Comparison of ENCODE assay signal across 7 cellular contexts in the genomic region with DNA sequence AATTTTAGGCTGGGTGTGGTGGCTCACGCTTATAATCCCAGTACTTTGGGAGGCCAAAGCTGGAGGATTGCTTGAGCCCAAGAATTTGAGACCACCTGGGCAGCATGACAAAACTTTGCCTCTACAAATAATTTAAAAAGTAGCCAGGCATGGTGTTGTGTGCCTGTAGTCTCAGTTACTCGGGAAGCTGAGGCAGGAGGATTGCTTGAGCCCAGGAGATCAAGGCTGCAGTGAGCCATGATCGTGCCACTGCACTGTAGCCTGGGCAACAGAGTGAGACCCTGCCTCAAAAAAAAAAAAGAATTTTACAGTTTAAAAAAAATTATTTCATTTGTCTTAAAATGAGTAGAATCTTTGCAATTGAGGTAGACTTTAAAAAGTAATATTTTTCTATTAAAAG.
DNase-seq lines count a peak whose midpoint lies in the region; ATAC-seq, FAIRE-seq and TF ChIP-seq lines count a peak whose summit lies in the region.
"Not testable (repeated sequence)": the region's sequence is repeated elsewhere in the genome, so short reads cannot be mapped to it uniquely, and the experiment has no call there.

No MANE protein-coding gene starts in this region.

- H3K4me3 ChIP-seq in K562; HepG2 (replicated peaks in 1 of 3; ENCODE audit: insufficient read depth in 1 of 3, low read depth in 2 of 3, low read length in 3 of 3): not testable (repeated sequence)

- in situ Hi-C loops in K562 (cut with MboI); HepG2 (cut with HindIII; ENCODE audit: extremely low pct_ligation_motif_present, low pct_unique_long_range_greater_than_20kb): not testable (repeated sequence)

- H3K36me3 Mint-ChIP-seq in HFFc6 (ENCODE audit: low read depth) (peaks cover 19% of the 10 kb centered on the region), nephron progenitor cell (ENCODE audit: low read depth) (peaks cover 28% of the 10 kb centered on the region)
- H3K36me3 Mint-ChIP-seq in WTC11 = not testable (repeated sequence)
- peaks cover 13% of the 10 kb centered on the region for H3K36me3 Mint-ChIP-seq in activated CD4-positive, alpha-beta T cell treated with anti-CD3 and anti-CD28 coated beads, Interleukin-2, amount 10 ng/mL, durations not matched to agents 24 days and 14 days (ENCODE audit: low read depth)

- not testable (repeated sequence) for H4K20me1 ChIP-seq in K562 (replicated peaks; ENCODE audit: control insufficient read depth, insufficient read depth, low read length); HepG2 (ENCODE audit: insufficient read depth, low read length)

- not testable (repeated sequence) for TF ChIP-seq EP300 in K562 (IDR thresholded peaks at IDR 0.05; ENCODE audit: low read length); HepG2 (IDR thresholded peaks at IDR 0.05; ENCODE audit: low read depth in 2 of 2, low read length in 2 of 2); HepG2 (CRISPR knock-in tag; IDR thresholded peaks at IDR 0.05; ENCODE audit: borderline replicate concordance)

- H2AFZ ChIP-seq in K562 (ENCODE audit: low read depth, low read length); HepG2 (ENCODE audit: low read length): not testable (repeated sequence)

- BruUV-seq in K562 (replicated peaks; lab: Mats Ljungman, UMichigan); HepG2 (replicated peaks; lab: Mats Ljungman, UMichigan): not testable (repeated sequence)

- WGBS in K562 (ENCODE audit: insufficient coverage, low coverage, missing lambda C conversion rate) = 92% methylated on average over 3 of the region's 3 CpGs
- 93% methylated on average over 3 of the region's 3 CpGs for WGBS in HepG2 (ENCODE audit: low lambda C conversion rate)

- not testable (repeated sequence) for TF ChIP-seq POLR2A in GM12892 (IDR thresholded peaks at IDR 0.05; ENCODE audit: low read depth, low read length); K562 (conservative IDR thresholded peaks at IDR 0.05); HepG2 (IDR thresholded peaks at IDR 0.05; ENCODE audit: insufficient read depth in 1 of 2, low read depth in 2 of 2, low read length in 2 of 2)

- ATAC-seq in WTC11, K562, HepG2: not testable (repeated sequence)

- DNase-seq in GM12892 (ENCODE audit: insufficient read length); HFFc6; WTC11 (ENCODE audit: low spot score); K562 (ENCODE audit: extremely low read depth in 1 of 4, low spot score in 3 of 4); HepG2 (ENCODE audit: low spot score); nephron progenitor cell: not testable (repeated sequence)
- peak; percentile 35 for DNase-seq in activated CD4-positive, alpha-beta T cell treated with anti-CD3 and anti-CD28 coated beads, Interleukin-2, amount 10 ng/mL, durations not matched to agents 24 days and 14 days

- not testable (repeated sequence) for H3K79me2 ChIP-seq in K562 (ENCODE audit: control insufficient read depth, insufficient read depth, low read length)
- H3K79me2 ChIP-seq in HepG2 (ENCODE audit: insufficient read depth, low read length) = peaks cover 31% of the 10 kb centered on the region

- not testable (repeated sequence) for H3K9me1 ChIP-seq in K562 (ENCODE audit: control insufficient read depth, insufficient read depth, low read length)

- not testable (repeated sequence) for H3K4me3 Mint-ChIP-seq in HFFc6; WTC11; activated CD4-positive, alpha-beta T cell treated with anti-CD3 and anti-CD28 coated beads, Interleukin-2, amount 10 ng/mL, durations not matched to agents 24 days and 14 days; nephron progenitor cell

- peaks cover 11% of the 10 kb centered on the region for H3K4me1 Mint-ChIP-seq in HFFc6 (ENCODE audit: low read depth)
- H3K4me1 Mint-ChIP-seq in WTC11; activated CD4-positive, alpha-beta T cell treated with anti-CD3 and anti-CD28 coated beads, Interleukin-2, amount 10 ng/mL, durations not matched to agents 24 days and 14 days; nephron progenitor cell: not testable (repeated sequence)

- H3K9me3 ChIP-seq in K562 (replicated peaks; ENCODE audit: control insufficient read depth, insufficient read depth, low read depth, low read length); HepG2 (ENCODE audit: low read length): not testable (repeated sequence)

- not testable (repeated sequence) for H3K27me3 Mint-ChIP-seq in HFFc6 (ENCODE audit: insufficient read depth); WTC11 (ENCODE audit: low read depth); activated CD4-positive, alpha-beta T cell treated with anti-CD3 and anti-CD28 coated beads, Interleukin-2, amount 10 ng/mL, durations not matched to agents 24 days and 14 days; nephron progenitor cell (ENCODE audit: low read depth, poor library complexity)

- not testable (repeated sequence) for TF ChIP-seq CTCF in HFFc6 (IDR thresholded peaks at IDR 0.05); WTC11 (IDR thresholded peaks at IDR 0.05); K562 (IDR thresholded peaks at IDR 0.05 in 2 of 3, conservative IDR thresholded peaks at IDR 0.05 in 1 of 3; ENCODE audit: insufficient read depth in 2 of 3, low read depth in 1 of 3, low read length in 3 of 3); HepG2 (CRISPR knock-in tag; IDR thresholded peaks at IDR 0.05); nephron progenitor cell (IDR thresholded peaks at IDR 0.05)

- H3K4me1 ChIP-seq in K562 (replicated peaks in 1 of 2; ENCODE audit: control insufficient read depth in 2 of 2, insufficient read depth in 2 of 2, low read length in 2 of 2); HepG2 (ENCODE audit: insufficient read depth, low read length): not testable (repeated sequence)

- H3K36me3 ChIP-seq in K562 (ENCODE audit: control insufficient read depth, insufficient read depth, low read length) (peaks cover 25% of the 10 kb centered on the region; the same call in 2 of the 3 replicates), HepG2 (replicated peaks in 1 of 2; ENCODE audit: control insufficient read depth in 1 of 2, insufficient read depth in 2 of 2, low read length in 2 of 2) (peaks cover 7 to 24% of the 10 kb centered on the region in 2 experiments)

- peak; percentile 21 for FAIRE-seq in GM12892 (lab: Jason Lieb, UNC)
- not testable (repeated sequence) for FAIRE-seq in K562 (lab: Jason Lieb, UNC); HepG2 (lab: Jason Lieb, UNC)

- H3K9me3 Mint-ChIP-seq in HFFc6; WTC11; activated CD4-positive, alpha-beta T cell treated with anti-CD3 and anti-CD28 coated beads, Interleukin-2, amount 10 ng/mL, durations not matched to agents 24 days and 14 days; nephron progenitor cell: not testable (repeated sequence)

- CTCF ChIA-PET in WTC11 (lab: Charles Lee) = interaction anchor here (0.6 kb wide), 1 partner anchor 30 kb away, joined by 3 read pairs; no protein-coding TSS in a partner anchor
- CTCF ChIA-PET in K562 (lab: Yijun Ruan, JAX; ENCODE audit: low intra/inter-chr PET ratio); HepG2 (lab: Yijun Ruan, JAX; ENCODE audit: low intra/inter-chr PET ratio, low total read pairs): not testable (repeated sequence)

- POLR2A ChIA-PET in WTC11 (lab: Charles Lee); HepG2 (lab: Yijun Ruan, JAX): not testable (repeated sequence)
- POLR2A ChIA-PET in K562 (lab: Yijun Ruan, JAX) = interaction anchor here (0.6 kb wide), 1 partner anchor 57 kb away, joined by 3 read pairs; no protein-coding TSS in a partner anchor

- intact Hi-C loops in activated CD4-positive, alpha-beta T cell treated with anti-CD3 and anti-CD28 coated beads, Interleukin-2, amount 10 ng/mL, durations not matched to agents 24 days and 14 days (cut with micrococcal nuclease); K562 (cut with micrococcal nuclease); HepG2 (cut with micrococcal nuclease; ENCODE audit: unreplicated experiment): not testable (repeated sequence)

- peak overlapping the region; percentile 16; the same call in 1 of the 2 replicates for H3K27ac Mint-ChIP-seq in HFFc6
- H3K27ac Mint-ChIP-seq in WTC11; activated CD4-positive, alpha-beta T cell treated with anti-CD3 and anti-CD28 coated beads, Interleukin-2, amount 10 ng/mL, durations not matched to agents 24 days and 14 days: not testable (repeated sequence)
- peak overlapping the region; percentile 40 for H3K27ac Mint-ChIP-seq in nephron progenitor cell

- H3K4me2 ChIP-seq in K562 (ENCODE audit: insufficient read depth, low read length); HepG2 (ENCODE audit: low read depth, low read length): not testable (repeated sequence)

- H3K27me3 ChIP-seq in K562 (ENCODE audit: control insufficient read depth in 2 of 2, insufficient read depth in 2 of 2, low read length in 2 of 2); HepG2 (ENCODE audit: control insufficient read depth in 1 of 2, insufficient read depth in 2 of 2, low read length in 2 of 2): not testable (repeated sequence)

- not testable (repeated sequence) for TF ChIP-seq RAD21 in K562 (CRISPR knock-in tag; conservative IDR thresholded peaks at IDR 0.05 in 1 of 2, IDR thresholded peaks at IDR 0.05 in 1 of 2); HepG2 (CRISPR knock-in tag; IDR thresholded peaks at IDR 0.05)

- H3K9ac ChIP-seq in K562 (ENCODE audit: insufficient read depth in 1 of 2, low read depth in 2 of 2, low read length in 2 of 2); HepG2 (ENCODE audit: insufficient read depth, low read depth, low read length): not testable (repeated sequence)

- H3K27ac ChIP-seq in K562 (ENCODE audit: extremely low read depth, low read depth, low read length); HepG2 (ENCODE audit: extremely low read length, insufficient read depth, low read length): not testable (repeated sequence)

TF ChIP-seq in K562, 482 proteins besides CTCF, POLR2A, EP300 and RAD21:
- peak; percentile 30; the same call in 1 of the 2 replicates for TF ChIP-seq ZNF121 (CRISPR knock-in tag; conservative IDR thresholded peaks at IDR 0.05)

TF ChIP-seq in HepG2, 621 proteins besides CTCF, POLR2A, EP300 and RAD21 (continues in another document):
- TF ChIP-seq ZNF121 (CRISPR knock-in tag; IDR thresholded peaks at IDR 0.05) = peak; percentile 66; the same call in 1 of the 2 replicates
